Comparison of ENCODE assay signal across 8 cellular contexts in genomic region chr10:106795619-106796018, GRCh38.
DNase-seq lines count a peak whose midpoint lies in the region; ATAC-seq and TF ChIP-seq lines count a peak whose summit lies in the region.

No MANE protein-coding gene starts in this region.

- H3K9me3 Mint-ChIP-seq in brain, result peaks cover 4 to 13% (median 12%) of the 10 kb centered on the region in 5 experiments

- no peak overlapping the region for H2BK5ac ChIP-seq in neuronal stem cell (ENCODE audit: low read length)

- H3K36me3 Mint-ChIP-seq in brain, result peaks cover 4% of the 10 kb centered on the region

- no peaks in the 10 kb centered on the region for H3K36me3 ChIP-seq in neuronal stem cell (replicated peaks in 1 of 2; ENCODE audit: control insufficient read depth in 2 of 2, insufficient read depth in 2 of 2, low read length in 2 of 2)

- no peak overlapping the region for H2BK12ac ChIP-seq in neuronal stem cell (ENCODE audit: low read length)

- in situ Hi-C loops in KBM-7 (cut with MboI; ENCODE audit: low pct_unique_long_range_greater_than_20kb, low sequenced_read_pairs), result no loop called here

- no peak overlapping the region for H2AK5ac ChIP-seq in neuronal stem cell (ENCODE audit: low read depth, low read length)

- H2BK15ac ChIP-seq in neuronal stem cell (ENCODE audit: low read length), result no peak overlapping the region

- no peaks in the 10 kb centered on the region for H3K79me1 ChIP-seq in neuronal stem cell (ENCODE audit: low read depth, low read length)

- H3K18ac ChIP-seq in neuronal stem cell (ENCODE audit: low read length), result no peak overlapping the region

- no peak overlapping the region for H3K4me3 ChIP-seq in neuronal stem cell (ENCODE audit: low read length in 2 of 2)

- no CpG with 5 or more reads among the region's 4 CpGs for WGBS in neuronal stem cell (ENCODE audit: extremely low coverage in 2 of 2, insufficient read length in 2 of 2, insufficient replicate concordance in 1 of 2), 2 donors

- no peaks in the 10 kb centered on the region for H3K4me1 ChIP-seq in neuronal stem cell (ENCODE audit: control insufficient read depth in 2 of 2, insufficient read depth in 1 of 2, low read depth in 1 of 2, low read length in 2 of 2)

- ATAC-seq in GM18502 (IDR thresholded peaks at IDR 0.05; ENCODE audit: poor library complexity, unreplicated experiment), result peak; percentile 97
- peak; percentile 95 for ATAC-seq in GM21737 (IDR thresholded peaks at IDR 0.05; ENCODE audit: unreplicated experiment)

- H3K23ac ChIP-seq in neuronal stem cell (ENCODE audit: low read depth, low read length, poor library complexity), result no peak overlapping the region

- H3K4ac ChIP-seq in neuronal stem cell (ENCODE audit: low read length), result no peak overlapping the region

- no peak overlapping the region for H3K14ac ChIP-seq in neuronal stem cell (ENCODE audit: low read length)

- H3K4me2 ChIP-seq in neuronal stem cell (ENCODE audit: insufficient read depth, low read length, poor library complexity, severe bottlenecking), result no peak overlapping the region

- H3K9me3 ChIP-seq in neuronal stem cell (replicated peaks in 1 of 2; ENCODE audit: control insufficient read depth in 2 of 2, insufficient read depth in 1 of 2, low read depth in 1 of 2, low read length in 2 of 2), result no peaks in the 10 kb centered on the region

- H3K27ac Mint-ChIP-seq in brain, result peak overlapping the region in 1 of 5 experiments; percentile 39

- DNase-seq in KBM-7 (peak; percentile 41), neuronal stem cell (ENCODE audit: low spot score) (peak; percentile 37), NCI-H774 (lab: John Stamatoyannopoulos, UW) (no peak), T1000 (lab: John Stamatoyannopoulos, UW) (no peak), NCI-H1930 (lab: John Stamatoyannopoulos, UW) (no peak)

- no peaks in the 10 kb centered on the region for H3K27me3 Mint-ChIP-seq in brain

- H3K27ac ChIP-seq in neuronal stem cell (replicated peaks; ENCODE audit: low read length), result no peak overlapping the region

- H3K9ac ChIP-seq in neuronal stem cell (ENCODE audit: low read depth, low read length, poor library complexity), result no peak overlapping the region

- H3K4me1 Mint-ChIP-seq in brain, result peaks cover 17% of the 10 kb centered on the region

- no peaks in the 10 kb centered on the region for H3K27me3 ChIP-seq in neuronal stem cell (ENCODE audit: control insufficient read depth in 3 of 3, insufficient read depth in 3 of 3, low read depth in 1 of 3, low read length in 3 of 3)

- no peak overlapping the region for H4K8ac ChIP-seq in neuronal stem cell (ENCODE audit: low read depth, low read length)

- no peak overlapping the region for H4K91ac ChIP-seq in neuronal stem cell (ENCODE audit: low read depth, low read length, poor library complexity)

- no peak overlapping the region for H2AFZ ChIP-seq in neuronal stem cell (ENCODE audit: low read length)

- no peak overlapping the region for H3K4me3 Mint-ChIP-seq in brain

- H2BK120ac ChIP-seq in neuronal stem cell (ENCODE audit: low read depth, low read length), result no peak overlapping the region

- peak; percentile 64 to 83 for TF ChIP-seq CTCF in brain (conservative IDR thresholded peaks at IDR 0.05)

Comparison
In these comparisons a context has a peak if more than half of its experiments do, and no peak if none do; other contexts are left out.
1. DNase-seq: peak in KBM-7 (single experiment) and neuronal stem cell (single experiment); none in NCI-H774 (single experiment), T1000 (single experiment) and NCI-H1930 (0 of 2).